ENCODE assay signal across 26 cellular contexts in the genomic region with DNA sequence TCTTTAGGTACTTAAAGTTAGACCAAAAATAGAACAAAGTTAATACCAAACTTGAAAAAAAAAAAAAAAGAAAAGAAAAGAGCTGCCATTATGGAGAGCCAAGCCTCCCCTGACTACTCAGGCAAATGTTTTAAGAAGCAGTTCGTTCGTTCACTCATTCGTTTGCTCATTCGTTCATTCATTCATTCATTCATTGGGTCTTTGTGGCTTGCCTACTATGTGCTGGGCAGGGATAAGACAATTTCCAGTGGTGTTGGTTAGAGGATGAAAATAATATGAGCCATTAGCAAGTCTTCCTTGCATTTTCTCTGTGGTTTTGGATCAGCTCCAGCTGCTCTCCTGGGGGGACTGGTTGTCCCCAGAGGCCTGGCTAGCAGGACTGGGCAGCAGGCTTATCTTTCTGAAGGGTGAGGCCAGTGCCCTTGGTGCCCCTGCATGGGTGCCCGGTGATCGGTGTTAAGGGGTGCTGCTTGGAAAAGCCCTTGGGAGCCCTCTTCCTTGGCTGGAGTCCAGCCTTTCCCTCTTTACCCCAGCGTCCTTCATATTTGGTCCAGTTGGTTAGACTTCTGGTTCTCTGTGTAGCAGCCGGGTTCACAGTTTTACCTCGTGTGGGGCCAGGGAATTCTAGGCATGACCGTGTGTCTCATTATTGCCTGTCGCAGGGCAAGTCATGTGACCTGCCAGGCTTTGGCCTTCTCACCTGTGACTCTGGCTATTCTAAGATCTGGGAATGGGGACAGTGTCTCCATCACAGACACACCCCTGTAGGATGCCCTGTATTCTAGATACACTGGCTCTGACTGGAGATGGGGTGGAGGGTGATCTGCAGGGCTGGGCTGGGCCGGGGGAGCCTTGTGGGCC. TPM values are rescaled to one million over a fixed set of nuclear protein-coding genes. Genes with fewer than 3 reads are reported as not detected.
A peak's percentile ranks its signal among the peaks of the same experiment; 100 is the strongest.
DNase-seq lines count a peak whose midpoint lies in the region; ATAC-seq, FAIRE-seq and TF ChIP-seq lines count a peak whose summit lies in the region.
"Had no signal": no experiment of that assay in that cellular context is flagged by ENCODE, and none has a peak within 500 bp of the region (broad histone marks: within the 10 kb centered on the region; RNA-seq: fewer than 3 reads in every experiment).

No MANE protein-coding gene starts in this region.

- no peak overlapping the region for H3K4me3 ChIP-seq in GM23338
- no peak overlapping the region for H3K4me3 ChIP-seq in astrocyte (ENCODE audit: insufficient read depth, low read depth, low read length)
- H3K4me3 ChIP-seq: Peyer's patch, tibial artery had no signal

- H3F3A ChIP-seq in GM23338 (replicated peaks; ENCODE audit: low read depth), result no peaks in the 10 kb centered on the region

- H3K9me2 ChIP-seq in GM23338 (ENCODE audit: insufficient read depth), result no peaks in the 10 kb centered on the region

- H3K4me2 ChIP-seq in GM23338, result no peak overlapping the region
- H3K4me2 ChIP-seq in astrocyte (ENCODE audit: low read length), result no peak overlapping the region

- H3K27me3 Mint-ChIP-seq in GM23338 (ENCODE audit: insufficient read depth, low read depth, poor library complexity), result peaks cover 20% of the 10 kb centered on the region
- H3K27me3 Mint-ChIP-seq in astrocyte (ENCODE audit: low read depth, unreplicated experiment), result peaks cover 43% of the 10 kb centered on the region
- peaks cover 38% of the 10 kb centered on the region for H3K27me3 Mint-ChIP-seq in MCF 10A (ENCODE audit: insufficient read depth, unreplicated experiment)

- DNase-seq in AG20443 (ENCODE audit: low spot score), result peak; percentile 11
- DNase-seq in GM23338 (ENCODE audit: low spot score), result no peak
- DNase-seq in astrocyte (ENCODE audit: low read depth), result peak; percentile 20
- DNase-seq in islet precursor cell, result peak; percentile 23
- no peak for DNase-seq in MCF 10A (ENCODE audit: unreplicated experiment)
- no peak for DNase-seq in NCI-H1694 treated with DMSO at 0.1 percent for 48 hours (lab: John Stamatoyannopoulos, UW)
- no peak for DNase-seq in NCI-H1105 (lab: John Stamatoyannopoulos, UW)
- no peak for DNase-seq in NCI-H524 treated with DMSO at 0.1 percent for 48 hours (lab: John Stamatoyannopoulos, UW)
- DNase-seq: activated B cell treated with CpG ODN at 0.5 μM for 24 hours; activated CD8-positive, alpha-beta T cell treated with anti-CD3 and anti-CD28 coated beads for 36 hours; activated naive CD4-positive, alpha-beta T cell treated with Interleukin-2 at 50 U/mL for 16 hours; activated T-cell treated with anti-CD3 and anti-CD28 coated beads, Interleukin-2, amount 50 U/mL, for 4 hours; GOT3; left colon; MV-4-11; naive B cell; NCI-H2029; NCI-H226; Peyer's patch; retina; tibial artery had no signal

- TF ChIP-seq CTCF in GM23338 (conservative IDR thresholded peaks at IDR 0.05; ENCODE audit: low read depth in 2 of 2), result no peak
- TF ChIP-seq CTCF in astrocyte (IDR thresholded peaks at IDR 0.05; ENCODE audit: insufficient read depth, low read depth, low read length), result no peak
- TF ChIP-seq CTCF in MCF 10A (IDR thresholded peaks at IDR 0.05; ENCODE audit: unreplicated experiment), result no peak

- H3K79me2 ChIP-seq in GM23338 (replicated peaks; ENCODE audit: insufficient read depth) (no peaks in the 10 kb centered on the region), astrocyte (ENCODE audit: insufficient read depth, low read length) (no peaks in the 10 kb centered on the region)

- BruUV-seq in MCF 10A (replicated peaks; lab: Mats Ljungman, UMichigan), result no TSS peak

- peaks cover 11% of the 10 kb centered on the region for H3K4me1 ChIP-seq in GM23338 (ENCODE audit: insufficient read depth)
- peaks cover 2% of the 10 kb centered on the region for H3K4me1 ChIP-seq in astrocyte (ENCODE audit: insufficient read depth, low read length)
- H3K4me1 ChIP-seq: Peyer's patch had no signal

- H3K9ac ChIP-seq in astrocyte (ENCODE audit: low read length), result no peak overlapping the region

- ATAC-seq in GM23338, result peak; percentile 12; the same call in 2 of the 3 replicates
- ATAC-seq: activated CD8-positive, alpha-beta T cell treated with anti-CD3 and anti-CD28 coated beads for 36 hours; activated T-cell treated with anti-CD3 and anti-CD28 coated beads, Interleukin-2, amount 50 U/mL, for 4 hours; left colon had no signal

- H4K20me1 ChIP-seq in GM23338 (replicated peaks; ENCODE audit: insufficient read depth), result no peaks in the 10 kb centered on the region
- H4K20me1 ChIP-seq in astrocyte (ENCODE audit: insufficient read depth, low read length), result peaks cover 3% of the 10 kb centered on the region

- FAIRE-seq in astrocyte (lab: Jason Lieb, UNC), result no peak
- FAIRE-seq: bronchial epithelial cell had no signal

- no peak overlapping the region for H3K4me3 Mint-ChIP-seq in GM23338
- no peak overlapping the region for H3K4me3 Mint-ChIP-seq in astrocyte (ENCODE audit: unreplicated experiment)
- no peak overlapping the region for H3K4me3 Mint-ChIP-seq in MCF 10A (ENCODE audit: unreplicated experiment)
- H3K4me3 Mint-ChIP-seq: activated B cell treated with CpG ODN at 0.5 μM for 24 hours; activated CD8-positive, alpha-beta T cell treated with anti-CD3 and anti-CD28 coated beads for 36 hours; activated T-cell treated with anti-CD3 and anti-CD28 coated beads, Interleukin-2, amount 50 U/mL, for 4 hours; dendritic cell treated with granulocyte-macrophage colony-stimulating factor and Interleukin-4, amounts not matched to agents 40 ng/mL and 50 ng/mL, for 4 days; IgD-negative memory B cell; stimulated activated naive CD8-positive, alpha-beta T cell treated with anti-CD3 and anti-CD28 coated beads, Interleukin-15, Interleukin-2, amounts not matched to agents 100 ng/mL and 50 ng/mL, for 24 hours had no signal

- H3K27ac Mint-ChIP-seq in GM23338, result peak overlapping the region; percentile 56; the same call in 1 of the 2 replicates
- H3K27ac Mint-ChIP-seq in astrocyte (ENCODE audit: unreplicated experiment), result no peak overlapping the region
- no peak overlapping the region for H3K27ac Mint-ChIP-seq in MCF 10A (ENCODE audit: low read depth, unreplicated experiment)
- H3K27ac Mint-ChIP-seq: activated B cell treated with CpG ODN at 0.5 μM for 24 hours; activated CD8-positive, alpha-beta T cell treated with anti-CD3 and anti-CD28 coated beads for 36 hours; dendritic cell treated with granulocyte-macrophage colony-stimulating factor and Interleukin-4, amounts not matched to agents 40 ng/mL and 50 ng/mL, for 4 days; naive B cell; stimulated activated naive CD8-positive, alpha-beta T cell treated with anti-CD3 and anti-CD28 coated beads, Interleukin-15, Interleukin-2, amounts not matched to agents 100 ng/mL and 50 ng/mL, for 24 hours had no signal

- no peaks in the 10 kb centered on the region for H3K9me3 ChIP-seq in astrocyte (ENCODE audit: insufficient read depth, low read depth, low read length)
- H3K9me3 ChIP-seq: Peyer's patch, tibial artery had no signal

- CTCF ChIA-PET in MCF 10A (lab: Yijun Ruan, JAX), result interaction anchor here (1.8 to 3.1 kb wide), 3 partner anchors 8 to 215 kb away, joined by 7 to 28 read pairs (median 18); no protein-coding TSS in a partner anchor

- no peak overlapping the region for H3K27ac ChIP-seq in GM23338 (ENCODE audit: low read depth)
- no peak overlapping the region for H3K27ac ChIP-seq in astrocyte (ENCODE audit: low read depth, low read length)
- H3K27ac ChIP-seq: Peyer's patch, tibial artery had no signal

- intact Hi-C loops in MCF 10A (cut with micrococcal nuclease), result no loop called here

- H3K36me3 ChIP-seq in GM23338 (ENCODE audit: insufficient read depth) (no peaks in the 10 kb centered on the region), astrocyte (ENCODE audit: insufficient read depth, low read length) (no peaks in the 10 kb centered on the region)
- H3K36me3 ChIP-seq: Peyer's patch, tibial artery had no signal

- no peaks in the 10 kb centered on the region for H3K27me3 ChIP-seq in GM23338 (ENCODE audit: insufficient read depth)
- H3K27me3 ChIP-seq in astrocyte (ENCODE audit: insufficient read depth, low read length), result no peaks in the 10 kb centered on the region
- H3K27me3 ChIP-seq: Peyer's patch had no signal

- H3K9me3 Mint-ChIP-seq in GM23338, result no peaks in the 10 kb centered on the region; the same call in 2 of the 3 replicates
- H3K9me3 Mint-ChIP-seq in astrocyte (ENCODE audit: unreplicated experiment), result no peaks in the 10 kb centered on the region
- no peaks in the 10 kb centered on the region for H3K9me3 Mint-ChIP-seq in MCF 10A (ENCODE audit: unreplicated experiment)
- H3K9me3 Mint-ChIP-seq: activated B cell treated with CpG ODN at 0.5 μM for 24 hours; activated CD8-positive, alpha-beta T cell treated with anti-CD3 and anti-CD28 coated beads for 36 hours; activated T-cell treated with anti-CD3 and anti-CD28 coated beads, Interleukin-2, amount 50 U/mL, for 4 hours; dendritic cell treated with granulocyte-macrophage colony-stimulating factor and Interleukin-4, amounts not matched to agents 40 ng/mL and 50 ng/mL, for 4 days; IgD-negative memory B cell; naive B cell; stimulated activated naive CD8-positive, alpha-beta T cell treated with anti-CD3 and anti-CD28 coated beads, Interleukin-15, Interleukin-2, amounts not matched to agents 100 ng/mL and 50 ng/mL, for 24 hours had no signal

- no peak overlapping the region for H2AFZ ChIP-seq in GM23338
- no peak overlapping the region for H2AFZ ChIP-seq in astrocyte (ENCODE audit: low read depth, low read length)

- POLR2A ChIA-PET in MCF 10A (lab: Yijun Ruan, JAX), result interaction anchor here (2.2 kb wide), 1 partner anchor 8 kb away, joined by 8 read pairs; no protein-coding TSS in a partner anchor

- H3K36me3 Mint-ChIP-seq in GM23338 (ENCODE audit: low read depth) (no peaks in the 10 kb centered on the region; the same call in 2 of the 3 replicates), astrocyte (ENCODE audit: low read depth, unreplicated experiment) (peaks cover 2% of the 10 kb centered on the region), MCF 10A (ENCODE audit: insufficient read depth, unreplicated experiment) (peaks cover 6% of the 10 kb centered on the region)
- H3K36me3 Mint-ChIP-seq: IgD-negative memory B cell, naive B cell had no signal

- H3K4me1 Mint-ChIP-seq in GM23338 (peaks cover 27% of the 10 kb centered on the region), astrocyte (ENCODE audit: low read depth, unreplicated experiment) (peaks cover 4% of the 10 kb centered on the region), MCF 10A (ENCODE audit: insufficient read depth, unreplicated experiment) (no peaks in the 10 kb centered on the region)
- H3K4me1 Mint-ChIP-seq: activated B cell treated with CpG ODN at 0.5 μM for 24 hours, IgD-negative memory B cell, naive B cell had no signal

TF ChIP-seq in GM23338, 12 proteins besides CTCF, POLR2A, EP300 and RAD21 (continues in another document):
- no peak for TF ChIP-seq NANOG (IDR thresholded peaks at IDR 0.05; ENCODE audit: borderline replicate concordance)
- TF ChIP-seq ZNF114 (CRISPR knock-in tag; IDR thresholded peaks at IDR 0.05), result no peak
- no peak for TF ChIP-seq EZH2phosphoT487 (IDR thresholded peaks at IDR 0.05; ENCODE audit: unreplicated experiment)

RNA-seq across cellular contexts. Expression of a gene that starts 32.8 kb away (rescaled TPM):
- total RNA-seq in GM23338 (2014; rRNA removed; shearing (Covaris generic)), result 2.5 and 2.9 TPM in 2 replicates
- polyA plus RNA-seq in GM23338 (2016; fragmentation: Nextera tagmentation; extraction: Ambion mirVana), result 1.2 and 1.4 TPM in 2 replicates
- total RNA-seq in astrocyte, result 0.14 and 0.36 TPM in 2 replicates
- total RNA-seq in MCF 10A (2022), result 0.07 TPM in 1 of 2 replicates, not detected in the other
- total RNA-seq: activated B cell treated with CpG ODN at 0.5 μM for 24 hours; activated CD8-positive, alpha-beta T cell treated with anti-CD3 and anti-CD28 coated beads for 36 hours; T-helper 2 cell treated with Interferon-gamma antibody and Interleukin-4, amounts not matched to agents 100 ng/mL and 5 ng/mL, for 36 hours had no signal

Comparison
In these comparisons a context has a peak if more than half of its experiments do, and no peak if none do; other contexts are left out.
1. DNase-seq: peak in AG20443 (single experiment), astrocyte (single experiment) and islet precursor cell (single experiment); none in GM23338 (single experiment), MCF 10A (single experiment), NCI-H1694 treated with DMSO at 0.1 percent for 48 hours (single experiment), NCI-H1105 (single experiment) and NCI-H524 treated with DMSO at 0.1 percent for 48 hours (single experiment).